Comparison of ENCODE assay signal across 15 cellular contexts in genomic region chr10:132576671-132577349, GRCh38. TPM values are rescaled to one million over a fixed set of nuclear protein-coding genes. Genes with fewer than 3 reads are reported as not detected.
DNase-seq lines count a peak whose midpoint lies in the region; FAIRE-seq and TF ChIP-seq lines count a peak whose summit lies in the region.
"Had no signal": no experiment of that assay in that cellular context is flagged by ENCODE, and none has a peak within 500 bp of the region (broad histone marks: within the 10 kb centered on the region; RNA-seq: fewer than 3 reads in every experiment).

No MANE protein-coding gene starts in this region.

- peaks cover 11% of the 10 kb centered on the region for H3K9me3 ChIP-seq in BLaER1
- H3K9me3 ChIP-seq in esophagus muscularis mucosa: no peaks in the 10 kb centered on the region
- peaks cover 0 to 2% of the 10 kb centered on the region in 2 donors for H3K9me3 ChIP-seq in neuronal stem cell (replicated peaks in 1 of 2; ENCODE audit: control insufficient read depth in 2 of 2, insufficient read depth in 1 of 2, low read depth in 1 of 2, low read length in 2 of 2)
- no peaks in the 10 kb centered on the region for H3K9me3 ChIP-seq in adrenal gland (replicated peaks in 1 of 3)
- H3K9me3 ChIP-seq: BE2C had no signal

- peak overlapping the region in 3 of 4 donors; percentile 12 to 43 (median 18) for H3K4me3 Mint-ChIP-seq in IgD-negative memory B cell

- no peak for TF ChIP-seq EP300 in esophagus muscularis mucosa (IDR thresholded peaks at IDR 0.05)

- H3K27ac Mint-ChIP-seq in IgD-negative memory B cell: peak overlapping the region in 2 of 3 donors; percentile 80 to 91

- H2BK120ac ChIP-seq in neuronal stem cell (ENCODE audit: low read depth, low read length): peak overlapping the region; percentile 9

- TF ChIP-seq CTCF in esophagus muscularis mucosa (IDR thresholded peaks at IDR 0.05) (no peak), adrenal gland (IDR thresholded peaks at IDR 0.05) (no peak)

- no peak overlapping the region for H4K8ac ChIP-seq in neuronal stem cell (ENCODE audit: low read depth, low read length)

- no peak overlapping the region for H3K4ac ChIP-seq in neuronal stem cell (ENCODE audit: low read length)

- no peak overlapping the region for H2BK15ac ChIP-seq in neuronal stem cell (ENCODE audit: low read length)

- H3K9ac ChIP-seq in BLaER1 (0 out of 2 replicates have a peak overlapping the region, but pooled peaks have one; percentile 4), neuronal stem cell (ENCODE audit: low read depth, low read length, poor library complexity) (no peak overlapping the region)

- peak overlapping the region; percentile 38 for H3K14ac ChIP-seq in neuronal stem cell (ENCODE audit: low read length)

- peaks cover 0 to 2% (median 0%) of the 10 kb centered on the region in 3 donors for H3K9me3 Mint-ChIP-seq in IgD-negative memory B cell

- intact Hi-C loops in esophagus muscularis mucosa (cut with DNase I) (loop anchor here (5.0 kb wide), 2 partner anchors 35 to 115 kb away; no protein-coding TSS in a partner anchor), adrenal gland (cut with DNase I) (loop anchor here in 1 of 2 donors (5.0 kb wide), 1 partner anchor 120 kb away; no protein-coding TSS in a partner anchor)

- H3K4me2 ChIP-seq in BLaER1: peak overlapping the region; percentile 95
- no peak overlapping the region for H3K4me2 ChIP-seq in neuronal stem cell (ENCODE audit: insufficient read depth, low read length, poor library complexity, severe bottlenecking)

- H3K27ac ChIP-seq in BLaER1 (no peak overlapping the region), esophagus muscularis mucosa (replicated peaks in 1 of 4) (peak overlapping the region; percentile 78 to 81 (median 80)), neuronal stem cell (replicated peaks; ENCODE audit: low read length) (no peak overlapping the region), adrenal gland (no peak overlapping the region)

- H2BK12ac ChIP-seq in neuronal stem cell (ENCODE audit: low read length): no peak overlapping the region

- no peaks in the 10 kb centered on the region for H3K27me3 ChIP-seq in BLaER1
- H3K27me3 ChIP-seq in esophagus muscularis mucosa: no peaks in the 10 kb centered on the region
- H3K27me3 ChIP-seq in neuronal stem cell (ENCODE audit: control insufficient read depth in 3 of 3, insufficient read depth in 3 of 3, low read depth in 1 of 3, low read length in 3 of 3): no peaks in the 10 kb centered on the region
- H3K27me3 ChIP-seq in adrenal gland: no peaks in the 10 kb centered on the region
- H3K27me3 ChIP-seq: BE2C had no signal

- 70% methylated on average over 16 of the region's 19 CpGs for WGBS in esophagus muscularis mucosa
- no CpG with 5 or more reads among the region's 19 CpGs for WGBS in neuronal stem cell (ENCODE audit: extremely low coverage in 2 of 2, insufficient read length in 2 of 2, insufficient replicate concordance in 1 of 2), 2 donors
- 87 to 90% (median 89%) methylated on average over 11 to 19 of the region's 19 CpGs for WGBS in adrenal gland, 4 donors

- H2AFZ ChIP-seq in neuronal stem cell (ENCODE audit: low read length): no peak overlapping the region

- H3K4me1 ChIP-seq in BLaER1: peaks cover 86% of the 10 kb centered on the region
- peaks cover 71 to 94% (median 80%) of the 10 kb centered on the region in 4 donors for H3K4me1 ChIP-seq in esophagus muscularis mucosa
- peaks cover 23% of the 10 kb centered on the region in 2 donors for H3K4me1 ChIP-seq in neuronal stem cell (ENCODE audit: control insufficient read depth in 2 of 2, insufficient read depth in 1 of 2, low read depth in 1 of 2, low read length in 2 of 2)
- H3K4me1 ChIP-seq in adrenal gland (replicated peaks in 1 of 2): peaks cover under 1 to 41% of the 10 kb centered on the region in 2 donors

- no peak overlapping the region for H4K91ac ChIP-seq in neuronal stem cell (ENCODE audit: low read depth, low read length, poor library complexity)

- DNase-seq in esophagus muscularis mucosa (ENCODE audit: extremely low spot score): no peak
- DNase-seq in neuronal stem cell (ENCODE audit: low spot score): no peak
- no peak for DNase-seq in pons (ENCODE audit: low spot score)
- DNase-seq in adrenal gland: no peak
- no peak for DNase-seq in HTR-8/SVneo (ENCODE audit: insufficient read length, low spot score)
- DNase-seq: BE2C, DMS 273 treated with DMSO at 0.1 percent for 48 hours, NCI-H1417 treated with DMSO at 0.1 percent for 48 hours, NCI-H2029, NCI-H2171 treated with DMSO at 0.1 percent for 48 hours, NCI-H510A treated with DMSO at 0.1 percent for 48 hours had no signal

- H3K36me3 ChIP-seq in BLaER1 (peaks cover 9% of the 10 kb centered on the region; the same call in 1 of the 2 replicates), esophagus muscularis mucosa (no peaks in the 10 kb centered on the region), neuronal stem cell (replicated peaks in 1 of 2; ENCODE audit: control insufficient read depth in 2 of 2, insufficient read depth in 2 of 2, low read length in 2 of 2) (no peaks in the 10 kb centered on the region), adrenal gland (replicated peaks in 1 of 2) (no peaks in the 10 kb centered on the region)
- H3K36me3 ChIP-seq: BE2C had no signal

- FAIRE-seq in HTR-8/SVneo (lab: Jason Lieb, UNC): no peak
- FAIRE-seq: H1, HepG2 had no signal

- H2BK5ac ChIP-seq in neuronal stem cell (ENCODE audit: low read length): no peak overlapping the region

- no peak overlapping the region for H3K4me3 ChIP-seq in BLaER1
- H3K4me3 ChIP-seq in esophagus muscularis mucosa: no peak overlapping the region
- H3K4me3 ChIP-seq in neuronal stem cell (ENCODE audit: low read length in 2 of 2): no peak overlapping the region
- no peak overlapping the region for H3K4me3 ChIP-seq in adrenal gland

- no peak overlapping the region for H2AK5ac ChIP-seq in neuronal stem cell (ENCODE audit: low read depth, low read length)

- no peak overlapping the region for H3K23ac ChIP-seq in neuronal stem cell (ENCODE audit: low read depth, low read length, poor library complexity)

- H4K20me1 ChIP-seq in BLaER1: peaks cover 80% of the 10 kb centered on the region

- H3K18ac ChIP-seq in neuronal stem cell (ENCODE audit: low read length): peak overlapping the region; percentile 38

- peaks cover 1% of the 10 kb centered on the region for H3K27me3 Mint-ChIP-seq in IgD-negative memory B cell

- H3K79me1 ChIP-seq in neuronal stem cell (ENCODE audit: low read depth, low read length): peaks cover 7% of the 10 kb centered on the region

- peaks cover 2% of the 10 kb centered on the region for H3K36me3 Mint-ChIP-seq in IgD-negative memory B cell

- H3K4me1 Mint-ChIP-seq in IgD-negative memory B cell: peaks cover 22 to 25% (median 25%) of the 10 kb centered on the region in 3 donors

- TF ChIP-seq POLR2A in esophagus muscularis mucosa (IDR thresholded peaks at IDR 0.05; ENCODE audit: low read depth): no peak
- TF ChIP-seq POLR2A in adrenal gland (IDR thresholded peaks at IDR 0.05): no peak

RNA-seq across cellular contexts. Expression of gene INPP5A, which starts 39.2 kb away (rescaled TPM):
- polyA plus RNA-seq in IgD-negative memory B cell: 0.94 TPM
- total RNA-seq in esophagus muscularis mucosa: 100 to 1,000 TPM; 234 to 301 (median 245) TPM
- polyA plus RNA-seq in neuronal stem cell (2013, experiment 1 of 2): 13.4 TPM
- 13.7 TPM for polyA plus RNA-seq in neuronal stem cell (2013, experiment 2 of 2)
- 10 to 100 TPM; 25.9 to 62.9 (median 42.6) TPM for total RNA-seq in adrenal gland
- 10 to 100 TPM; 13.5 to 15.3 (median 14.1) TPM for polyA plus RNA-seq in adrenal gland

Comparison
In these comparisons a context has a peak if more than half of its experiments do, and no peak if none do; other contexts are left out.
1. H3K27ac ChIP-seq: peak in esophagus muscularis mucosa (4 of 4); none in BLaER1 (single experiment), neuronal stem cell (single experiment) and adrenal gland (0 of 5).